10 cellular contexts compared by ENCODE assay signal in the genomic region with DNA sequence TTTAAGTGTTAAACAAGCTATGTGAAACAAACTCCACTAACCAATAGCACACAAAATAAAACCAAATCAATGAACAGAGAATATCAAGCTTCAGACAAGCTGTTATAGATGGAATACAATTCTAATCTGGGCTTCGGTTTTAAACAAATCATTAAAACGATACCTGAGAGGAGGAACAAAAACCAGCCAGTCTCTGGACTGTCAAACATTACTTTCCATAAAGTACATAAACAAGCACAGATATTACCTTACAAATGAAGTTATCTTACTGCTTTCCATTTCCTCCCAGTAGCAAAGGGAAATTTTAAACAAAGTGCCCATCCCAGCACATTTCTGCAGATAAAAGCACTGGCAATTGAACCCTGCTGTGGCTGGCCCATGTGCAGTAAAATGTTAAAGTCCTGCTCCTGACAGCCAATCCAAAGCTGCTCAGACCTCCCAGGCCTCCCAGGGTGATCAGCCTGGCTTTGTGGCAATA.
DNase-seq lines count a peak whose midpoint lies in the region; ATAC-seq and TF ChIP-seq lines count a peak whose summit lies in the region.
"Had no signal": no experiment of that assay in that cellular context is flagged by ENCODE, and none has a peak within 500 bp of the region (broad histone marks: within the 10 kb centered on the region; RNA-seq: fewer than 3 reads in every experiment).

No MANE protein-coding gene starts in this region.

- H3K14ac ChIP-seq in neuronal stem cell (ENCODE audit: low read length) = no peak overlapping the region

- no peak for TF ChIP-seq POLR2A in suprapubic skin (IDR thresholded peaks at IDR 0.05)

- H3K9ac ChIP-seq in neuronal stem cell (ENCODE audit: low read depth, low read length, poor library complexity) = no peak overlapping the region

- no peak overlapping the region for H2BK12ac ChIP-seq in neuronal stem cell (ENCODE audit: low read length)

- WGBS in neuronal stem cell (ENCODE audit: extremely low coverage in 2 of 2, insufficient read length in 2 of 2, insufficient replicate concordance in 1 of 2), 2 donors = no CpG with 5 or more reads among the region's 2 CpGs
- 61% methylated on average over 2 of the region's 2 CpGs for WGBS in suprapubic skin

- H3K4me1 ChIP-seq in neuronal stem cell (ENCODE audit: control insufficient read depth in 2 of 2, insufficient read depth in 1 of 2, low read depth in 1 of 2, low read length in 2 of 2) = peaks cover 23 to 55% of the 10 kb centered on the region in 2 donors
- no peaks in the 10 kb centered on the region for H3K4me1 ChIP-seq in suprapubic skin

- H2BK5ac ChIP-seq in neuronal stem cell (ENCODE audit: low read length) = no peak overlapping the region

- DNase-seq in NCI-H146 (lab: John Stamatoyannopoulos, UW) = peak; percentile 20
- no peak for DNase-seq in NCI-H146 treated with DMSO at 0.1 percent for 48 hours (lab: John Stamatoyannopoulos, UW; ENCODE audit: unreplicated experiment)
- peak; percentile 21 for DNase-seq in NCI-H2227 treated with DMSO at 0.1 percent for 48 hours (lab: John Stamatoyannopoulos, UW)
- peak; percentile 46 for DNase-seq in neuronal stem cell (ENCODE audit: low spot score)
- no peak for DNase-seq in NCI-H2081 treated with DMSO at 0.1 percent for 48 hours (lab: John Stamatoyannopoulos, UW)
- DNase-seq in suprapubic skin (ENCODE audit: low spot score in 2 of 2) = no peak
- DNase-seq in NCI-H1105 (lab: John Stamatoyannopoulos, UW) = no peak

- H4K91ac ChIP-seq in neuronal stem cell (ENCODE audit: low read depth, low read length, poor library complexity) = no peak overlapping the region

- no peak for TF ChIP-seq CTCF in suprapubic skin (IDR thresholded peaks at IDR 0.05)

- H2BK120ac ChIP-seq in neuronal stem cell (ENCODE audit: low read depth, low read length) = no peak overlapping the region

- no peak overlapping the region for H3K23ac ChIP-seq in neuronal stem cell (ENCODE audit: low read depth, low read length, poor library complexity)

- H2AK5ac ChIP-seq in neuronal stem cell (ENCODE audit: low read depth, low read length) = no peak overlapping the region

- H3K36me3 ChIP-seq in neuronal stem cell (replicated peaks in 1 of 2; ENCODE audit: control insufficient read depth in 2 of 2, insufficient read depth in 2 of 2, low read length in 2 of 2) (no peaks in the 10 kb centered on the region), suprapubic skin (no peaks in the 10 kb centered on the region)
- H3K36me3 ChIP-seq: tibial nerve had no signal

- no peak overlapping the region for H3K4ac ChIP-seq in neuronal stem cell (ENCODE audit: low read length)

- no peak for TF ChIP-seq EP300 in suprapubic skin (IDR thresholded peaks at IDR 0.05)

- H3K9me3 ChIP-seq in neuronal stem cell (replicated peaks in 1 of 2; ENCODE audit: control insufficient read depth in 2 of 2, insufficient read depth in 1 of 2, low read depth in 1 of 2, low read length in 2 of 2) (no peaks in the 10 kb centered on the region), suprapubic skin (no peaks in the 10 kb centered on the region)
- H3K9me3 ChIP-seq: tibial nerve had no signal

- H3K18ac ChIP-seq in neuronal stem cell (ENCODE audit: low read length) = no peak overlapping the region

- peak overlapping the region; percentile 13 for H3K4me2 ChIP-seq in neuronal stem cell (ENCODE audit: insufficient read depth, low read length, poor library complexity, severe bottlenecking)

- H3K79me1 ChIP-seq in neuronal stem cell (ENCODE audit: low read depth, low read length) = no peaks in the 10 kb centered on the region

- no peak overlapping the region for H4K8ac ChIP-seq in neuronal stem cell (ENCODE audit: low read depth, low read length)

- ATAC-seq in HG02763 (IDR thresholded peaks at IDR 0.05; ENCODE audit: unreplicated experiment) = peak; percentile 82

- no peaks in the 10 kb centered on the region for H3K27me3 ChIP-seq in neuronal stem cell (ENCODE audit: control insufficient read depth in 3 of 3, insufficient read depth in 3 of 3, low read depth in 1 of 3, low read length in 3 of 3)
- no peaks in the 10 kb centered on the region for H3K27me3 ChIP-seq in suprapubic skin
- H3K27me3 ChIP-seq: tibial nerve had no signal

- H2BK15ac ChIP-seq in neuronal stem cell (ENCODE audit: low read length) = no peak overlapping the region

- no peak overlapping the region for H2AFZ ChIP-seq in neuronal stem cell (ENCODE audit: low read length)

- H3K27ac ChIP-seq in neuronal stem cell (replicated peaks; ENCODE audit: low read length) (no peak overlapping the region), suprapubic skin (no peak overlapping the region)
- H3K27ac ChIP-seq: coronary artery had no signal

- peak overlapping the region in 1 of 2 donors; percentile 41 for H3K4me3 ChIP-seq in neuronal stem cell (ENCODE audit: low read length in 2 of 2)
- H3K4me3 ChIP-seq in suprapubic skin = no peak overlapping the region
- H3K4me3 ChIP-seq: coronary artery, tibial nerve had no signal

Comparison
In these comparisons a context has a peak if more than half of its experiments do, and no peak if none do; other contexts are left out.
1. DNase-seq: peak in NCI-H146 (single experiment), NCI-H2227 treated with DMSO at 0.1 percent for 48 hours (single experiment) and neuronal stem cell (single experiment); none in NCI-H146 treated with DMSO at 0.1 percent for 48 hours (single experiment), NCI-H2081 treated with DMSO at 0.1 percent for 48 hours (single experiment), suprapubic skin (0 of 2) and NCI-H1105 (single experiment).